In the genomic region with DNA sequence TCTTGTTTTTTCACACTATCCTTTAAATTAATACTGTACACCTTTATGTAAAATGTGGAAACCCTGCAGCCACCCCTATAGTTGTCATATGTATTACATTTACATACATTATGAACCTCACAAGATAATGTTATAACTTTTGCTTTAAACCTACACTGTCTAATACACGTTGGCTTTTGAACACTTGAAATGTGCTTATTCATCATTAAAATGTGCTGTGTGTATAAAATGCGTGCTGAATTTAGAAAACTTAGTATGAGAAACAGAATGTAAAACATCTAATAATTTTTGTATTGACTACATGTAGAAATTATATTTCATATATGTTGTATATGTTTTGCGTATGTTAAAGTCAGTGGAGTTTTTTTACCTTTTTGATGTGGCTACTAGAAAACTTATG, we compare ENCODE assay signal across 26 cellular contexts.
DNase-seq lines count a peak whose midpoint lies in the region; ATAC-seq, FAIRE-seq and TF ChIP-seq lines count a peak whose summit lies in the region.
"Had no signal": no experiment of that assay in that cellular context is flagged by ENCODE, and none has a peak within 500 bp of the region (broad histone marks: within the 10 kb centered on the region; RNA-seq: fewer than 3 reads in every experiment).

No MANE protein-coding gene starts in this region.

- intact Hi-C loops in heart right ventricle (cut with DNase I): no loop called here
- intact Hi-C loops in left ventricle myocardium superior (cut with micrococcal nuclease): no loop called here
- intact Hi-C loops in adrenal gland (cut with DNase I): no loop called here

- H3K27me3 ChIP-seq in heart right ventricle: no peaks in the 10 kb centered on the region
- H3K27me3 ChIP-seq in adrenal gland: no peaks in the 10 kb centered on the region

- H3K36me3 ChIP-seq in heart right ventricle: peaks cover 0 to 11% (median 0%) of the 10 kb centered on the region in 9 donors
- H3K36me3 ChIP-seq in adrenal gland (replicated peaks in 1 of 2): no peaks in the 10 kb centered on the region
- H3K36me3 ChIP-seq: HAP-1 had no signal

- no peak overlapping the region for H3K4me3 ChIP-seq in heart right ventricle
- peak overlapping the region in 1 of 4 donors; percentile 28 for H3K4me3 ChIP-seq in adrenal gland
- H3K4me3 ChIP-seq: HAP-1, PC-9 had no signal

- H3K9me3 ChIP-seq in heart right ventricle: peaks cover 0 to 27% (median 0%) of the 10 kb centered on the region in 11 donors
- H3K9me3 ChIP-seq in adrenal gland (replicated peaks in 1 of 3): peaks cover 0 to 4% (median 0%) of the 10 kb centered on the region in 3 donors
- H3K9me3 ChIP-seq: Caco-2, HAP-1 had no signal

- DNase-seq in heart right ventricle (no peak), left ventricle myocardium superior (no peak), D721Med (ENCODE audit: insufficient read length, low spot score) (no peak), adrenal gland (no peak), erythroblast (lab: John Stamatoyannopoulos, UW) (peak; percentile 64 to 79), anterior cingulate cortex (lab: John Stamatoyannopoulos, UW) (no peak), HPDE6-E6E7 (ENCODE audit: extremely low spot score) (no peak), SHP77 (lab: John Stamatoyannopoulos, UW) (no peak)
- DNase-seq: C1 segment of cervical spinal cord; Caco-2; CD4-positive, alpha-beta memory T cell; DMS 273 treated with DMSO at 0.1 percent for 48 hours; DMS79; EL; GF-D8; GOT3; HFFc6; NCI-H1092 treated with DMSO at 0.1 percent for 48 hours; NCI-H1436; NCI-H187 treated with DMSO at 0.1 percent for 48 hours; NCI-H524; NCI-H774; PC-9; Right ventricle myocardium superior had no signal

- peak; percentile 51 for FAIRE-seq in D721Med (lab: Jason Lieb, UNC)
- FAIRE-seq: GM12891 had no signal

- H3K27ac ChIP-seq in heart right ventricle (peak overlapping the region in 7 of 10 donors; percentile 11 to 69 (median 49)), adrenal gland (peak overlapping the region in 3 of 5 donors; percentile 18 to 73 (median 49))
- H3K27ac ChIP-seq: PC-9 had no signal

- no peak for TF ChIP-seq POLR2A in adrenal gland (IDR thresholded peaks at IDR 0.05)
- TF ChIP-seq POLR2A in erythroblast (IDR thresholded peaks at IDR 0.05; ENCODE audit: low read length): no peak

- TF ChIP-seq CTCF in heart right ventricle (IDR thresholded peaks at IDR 0.05) (no peak), D721Med (IDR thresholded peaks at IDR 0.05; ENCODE audit: insufficient read depth, missing control alignments) (no peak), adrenal gland (IDR thresholded peaks at IDR 0.05) (no peak)

- ATAC-seq in heart right ventricle (no peak), left ventricle myocardium superior (no peak)

- H3K4me1 ChIP-seq in heart right ventricle: peaks cover 0 to 34% (median 28%) of the 10 kb centered on the region in 9 donors
- peaks cover 12 to 33% of the 10 kb centered on the region in 2 donors for H3K4me1 ChIP-seq in adrenal gland (replicated peaks in 1 of 2)
- H3K4me1 ChIP-seq: Caco-2, HAP-1 had no signal

- 83 to 86% methylated on average over 3 of the region's 3 CpGs for WGBS in heart right ventricle, 2 donors
- 66 to 81% (median 78%) methylated on average over 3 of the region's 3 CpGs for WGBS in adrenal gland, 4 donors

Comparison
In these comparisons a context has a peak if more than half of its experiments do, and no peak if none do; other contexts are left out.
1. DNase-seq: peak in erythroblast (2 of 2); none in heart right ventricle (0 of 2), left ventricle myocardium superior (single experiment), D721Med (single experiment), adrenal gland (0 of 7), anterior cingulate cortex (0 of 58), HPDE6-E6E7 (single experiment) and SHP77 (0 of 2).